In genomic region chr15:64634020-64634419, GRCh38 we compare ENCODE assay signal across 8 cellular contexts.
DNase-seq lines count a peak whose midpoint lies in the region; ATAC-seq and TF ChIP-seq lines count a peak whose summit lies in the region.

No MANE protein-coding gene starts in this region.

- CTCF ChIA-PET in WTC11 (lab: Charles Lee) = interaction anchor here (0.8 to 3.6 kb wide), 8 partner anchors 9 to 176 kb away, joined by 3 to 24 read pairs (median 3); partner anchors contain the start of gene ZNF609

- H3K4me3 Mint-ChIP-seq in WTC11 = peak overlapping the region; percentile 47

- H3K9me3 ChIP-seq in BE2C (no peaks in the 10 kb centered on the region), iPS-18a (ENCODE audit: control insufficient read depth, low read depth, low read length) (peaks cover 5% of the 10 kb centered on the region)

- peak overlapping the region; percentile 98 for H3K27ac Mint-ChIP-seq in WTC11

- H3K4me1 ChIP-seq in BE2C = peaks cover 26% of the 10 kb centered on the region
- H3K4me1 ChIP-seq in iPS-18a (ENCODE audit: control insufficient read depth, low read depth, low read length) = peaks cover 28% of the 10 kb centered on the region

- H3K4me1 Mint-ChIP-seq in WTC11 = peaks cover 39% of the 10 kb centered on the region

- peak; percentile 9 for DNase-seq in BE2C
- no peak for DNase-seq in WTC11 (ENCODE audit: low spot score)
- DNase-seq in dedifferentiated amniotic fluid mesenchymal stem cell (ENCODE audit: extremely low spot score) = no peak
- no peak for DNase-seq in NCI-H1694 treated with DMSO at 0.1 percent for 48 hours (lab: John Stamatoyannopoulos, UW)
- DNase-seq in NCI-H1092 treated with DMSO at 0.1 percent for 48 hours (lab: John Stamatoyannopoulos, UW) = no peak

- H3K4me3 ChIP-seq in BE2C (ENCODE audit: low read depth, low read length) (no peak overlapping the region), iPS-18a (ENCODE audit: low read length) (peak overlapping the region; percentile 40)

- H3K36me3 ChIP-seq in BE2C (peaks cover 4% of the 10 kb centered on the region), iPS-18a (ENCODE audit: control insufficient read depth, low read depth, low read length) (no peaks in the 10 kb centered on the region)

- H3K9me3 Mint-ChIP-seq in WTC11 = peaks cover 13% of the 10 kb centered on the region

- H3K27ac ChIP-seq in iPS-18a (ENCODE audit: low read length) = peak overlapping the region; percentile 91

- peaks cover 18% of the 10 kb centered on the region for H3K36me3 Mint-ChIP-seq in WTC11

- POLR2A ChIA-PET in WTC11 (lab: Charles Lee) = interaction anchor here (1.3 to 2.6 kb wide), 2 partner anchors 11 to 174 kb away, joined by 4 to 7 read pairs; no protein-coding TSS in a partner anchor

- peak overlapping the region; percentile 89 for H3K9ac ChIP-seq in iPS-18a (ENCODE audit: low read length)

- ATAC-seq in GM19035 (IDR thresholded peaks at IDR 0.05; ENCODE audit: unreplicated experiment) (peak; percentile 82), HG03196 (IDR thresholded peaks at IDR 0.05; ENCODE audit: unreplicated experiment) (peak; percentile 65), WTC11 (peak; percentile 16)

- H3K27me3 ChIP-seq in BE2C (no peaks in the 10 kb centered on the region), iPS-18a (ENCODE audit: control insufficient read depth, insufficient read depth, low read length) (no peaks in the 10 kb centered on the region)

- H3K27me3 Mint-ChIP-seq in WTC11 (ENCODE audit: low read depth) = no peaks in the 10 kb centered on the region

- TF ChIP-seq CTCF in BE2C (IDR thresholded peaks at IDR 0.05; ENCODE audit: low read depth, low read length) (no peak), WTC11 (IDR thresholded peaks at IDR 0.05) (no peak)

TF ChIP-seq in WTC11, 78 proteins besides CTCF, POLR2A, EP300 and RAD21:
- no peak for TF ChIP-seq TEAD1 (CRISPR knock-in tag; IDR thresholded peaks at IDR 0.05)
- no peak for TF ChIP-seq MAX (CRISPR knock-in tag; IDR thresholded peaks at IDR 0.05)
- TF ChIP-seq, protein P1, sequence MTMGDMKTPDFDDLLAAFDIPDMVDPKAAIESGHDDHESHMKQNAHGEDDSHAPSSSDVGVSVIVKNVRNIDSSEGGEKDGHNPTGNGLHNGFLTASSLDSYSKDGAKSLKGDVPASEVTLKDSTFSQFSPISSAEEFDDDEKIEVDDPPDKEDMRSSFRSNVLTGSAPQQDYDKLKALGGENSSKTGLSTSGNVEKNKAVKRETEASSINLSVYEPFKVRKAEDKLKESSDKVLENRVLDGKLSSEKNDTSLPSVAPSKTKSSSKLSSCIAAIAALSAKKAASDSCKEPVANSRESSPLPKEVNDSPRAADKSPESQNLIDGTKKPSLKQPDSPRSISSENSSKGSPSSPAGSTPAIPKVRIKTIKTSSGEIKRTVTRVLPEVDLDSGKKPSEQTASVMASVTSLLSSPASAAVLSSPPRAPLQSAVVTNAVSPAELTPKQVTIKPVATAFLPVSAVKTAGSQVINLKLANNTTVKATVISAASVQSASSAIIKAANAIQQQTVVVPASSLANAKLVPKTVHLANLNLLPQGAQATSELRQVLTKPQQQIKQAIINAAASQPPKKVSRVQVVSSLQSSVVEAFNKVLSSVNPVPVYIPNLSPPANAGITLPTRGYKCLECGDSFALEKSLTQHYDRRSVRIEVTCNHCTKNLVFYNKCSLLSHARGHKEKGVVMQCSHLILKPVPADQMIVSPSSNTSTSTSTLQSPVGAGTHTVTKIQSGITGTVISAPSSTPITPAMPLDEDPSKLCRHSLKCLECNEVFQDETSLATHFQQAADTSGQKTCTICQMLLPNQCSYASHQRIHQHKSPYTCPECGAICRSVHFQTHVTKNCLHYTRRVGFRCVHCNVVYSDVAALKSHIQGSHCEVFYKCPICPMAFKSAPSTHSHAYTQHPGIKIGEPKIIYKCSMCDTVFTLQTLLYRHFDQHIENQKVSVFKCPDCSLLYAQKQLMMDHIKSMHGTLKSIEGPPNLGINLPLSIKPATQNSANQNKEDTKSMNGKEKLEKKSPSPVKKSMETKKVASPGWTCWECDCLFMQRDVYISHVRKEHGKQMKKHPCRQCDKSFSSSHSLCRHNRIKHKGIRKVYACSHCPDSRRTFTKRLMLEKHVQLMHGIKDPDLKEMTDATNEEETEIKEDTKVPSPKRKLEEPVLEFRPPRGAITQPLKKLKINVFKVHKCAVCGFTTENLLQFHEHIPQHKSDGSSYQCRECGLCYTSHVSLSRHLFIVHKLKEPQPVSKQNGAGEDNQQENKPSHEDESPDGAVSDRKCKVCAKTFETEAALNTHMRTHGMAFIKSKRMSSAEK (CRISPR knock-in tag; IDR thresholded peaks at IDR 0.05; ENCODE audit: borderline replicate concordance) = no peak
- TF ChIP-seq, protein P2, sequence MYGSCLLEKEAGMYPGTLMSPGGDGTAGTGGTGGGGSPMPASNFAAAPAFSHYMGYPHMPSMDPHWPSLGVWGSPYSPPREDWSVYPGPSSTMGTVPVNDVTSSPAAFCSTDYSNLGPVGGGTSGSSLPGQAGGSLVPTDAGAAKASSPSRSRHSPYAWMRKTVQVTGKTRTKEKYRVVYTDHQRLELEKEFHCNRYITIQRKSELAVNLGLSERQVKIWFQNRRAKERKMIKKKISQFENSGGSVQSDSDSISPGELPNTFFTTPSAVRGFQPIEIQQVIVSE (CRISPR knock-in tag; IDR thresholded peaks at IDR 0.05; ENCODE audit: borderline replicate concordance) = no peak
- no peak for TF ChIP-seq JAZF1 (CRISPR knock-in tag; IDR thresholded peaks at IDR 0.05)
- no peak for TF ChIP-seq KAT7 (CRISPR knock-in tag; IDR thresholded peaks at IDR 0.05; ENCODE audit: borderline replicate concordance)

Comparison
In these comparisons a context has a peak if more than half of its experiments do, and no peak if none do; other contexts are left out.
1. ATAC-seq: peak in every context shown above with its lines; median percentile 82 in GM19035; 65 in HG03196; 16 in WTC11.